In genomic region chr18:58862851-58863538, GRCh38 we compare ENCODE assay signal across 8 cellular contexts. TPM values are rescaled to one million over a fixed set of nuclear protein-coding genes. Genes with fewer than 3 reads are reported as not detected.
A peak's percentile ranks its signal among the peaks of the same experiment; 100 is the strongest.
DNase-seq lines count a peak whose midpoint lies in the region; ATAC-seq and TF ChIP-seq lines count a peak whose summit lies in the region.

No MANE protein-coding gene starts in this region.

- peaks cover 29% of the 10 kb centered on the region for H3K36me3 ChIP-seq in iPS-18a (ENCODE audit: control insufficient read depth, low read depth, low read length)
- peaks cover 22% of the 10 kb centered on the region for H3K36me3 ChIP-seq in skeletal muscle satellite cell (ENCODE audit: insufficient read depth, low read length)

- H3K4me2 ChIP-seq in skeletal muscle satellite cell (ENCODE audit: low read length): peak overlapping the region; percentile 75

- in situ Hi-C loops in astrocyte of the spinal cord (cut with HindIII; ENCODE audit: low sequenced_read_pairs): no loop called here

- H3K4me1 ChIP-seq in iPS-18a (ENCODE audit: control insufficient read depth, low read depth, low read length) (peaks cover 75% of the 10 kb centered on the region), skeletal muscle satellite cell (ENCODE audit: control insufficient read depth, insufficient read depth, low read length) (peaks cover 20% of the 10 kb centered on the region)

- H3K27me3 ChIP-seq in iPS-18a (ENCODE audit: control insufficient read depth, insufficient read depth, low read length) (no peaks in the 10 kb centered on the region), skeletal muscle satellite cell (ENCODE audit: control insufficient read depth, insufficient read depth, low read length) (no peaks in the 10 kb centered on the region)

- H3K9ac ChIP-seq in iPS-18a (ENCODE audit: low read length): peak overlapping the region; percentile 93
- H3K9ac ChIP-seq in skeletal muscle satellite cell (ENCODE audit: low read depth, low read length): peak overlapping the region; percentile 85

- peak overlapping the region; percentile 94 for H3K27ac ChIP-seq in iPS-18a (ENCODE audit: low read length)

- TF ChIP-seq CTCF in astrocyte of the spinal cord (IDR thresholded peaks at IDR 0.05; ENCODE audit: low read depth, low read length): no peak

- H3K4me3 ChIP-seq in astrocyte of the spinal cord (ENCODE audit: low read depth, low read length): peak overlapping the region; percentile 44
- peak overlapping the region; percentile 69 for H3K4me3 ChIP-seq in iPS-18a (ENCODE audit: low read length)
- peak overlapping the region; percentile 66 for H3K4me3 ChIP-seq in skeletal muscle satellite cell (ENCODE audit: low read length)

- peak; percentile 19 for DNase-seq in CD1c-positive myeloid dendritic cell (ENCODE audit: extremely low spot score)
- DNase-seq in NCI-H748 treated with DMSO at 0.1 percent for 48 hours (lab: John Stamatoyannopoulos, UW): peak; percentile 82
- DNase-seq in astrocyte of the spinal cord (ENCODE audit: low read depth, low spot score): peak; percentile 76
- DNase-seq in KG1 (lab: John Stamatoyannopoulos, UW): no peak

- H3K9me3 ChIP-seq in iPS-18a (ENCODE audit: control insufficient read depth, low read depth, low read length) (no peaks in the 10 kb centered on the region), skeletal muscle satellite cell (replicated peaks; ENCODE audit: low read length) (no peaks in the 10 kb centered on the region)

- peak; percentile 15 for ATAC-seq in GM19324 (IDR thresholded peaks at IDR 0.05; ENCODE audit: low FRiP score, unreplicated experiment)
- ATAC-seq in HG02938 (IDR thresholded peaks at IDR 0.05; ENCODE audit: unreplicated experiment): no peak

RNA-seq across cellular contexts. Expression of gene ZNF532, which starts 1.7 kb away (rescaled TPM):
- 15.0 and 15.5 TPM in 2 replicates for total RNA-seq in skeletal muscle satellite cell (2012; rRNA removed)
